27 cellular contexts compared by ENCODE assay signal in the genomic region with DNA sequence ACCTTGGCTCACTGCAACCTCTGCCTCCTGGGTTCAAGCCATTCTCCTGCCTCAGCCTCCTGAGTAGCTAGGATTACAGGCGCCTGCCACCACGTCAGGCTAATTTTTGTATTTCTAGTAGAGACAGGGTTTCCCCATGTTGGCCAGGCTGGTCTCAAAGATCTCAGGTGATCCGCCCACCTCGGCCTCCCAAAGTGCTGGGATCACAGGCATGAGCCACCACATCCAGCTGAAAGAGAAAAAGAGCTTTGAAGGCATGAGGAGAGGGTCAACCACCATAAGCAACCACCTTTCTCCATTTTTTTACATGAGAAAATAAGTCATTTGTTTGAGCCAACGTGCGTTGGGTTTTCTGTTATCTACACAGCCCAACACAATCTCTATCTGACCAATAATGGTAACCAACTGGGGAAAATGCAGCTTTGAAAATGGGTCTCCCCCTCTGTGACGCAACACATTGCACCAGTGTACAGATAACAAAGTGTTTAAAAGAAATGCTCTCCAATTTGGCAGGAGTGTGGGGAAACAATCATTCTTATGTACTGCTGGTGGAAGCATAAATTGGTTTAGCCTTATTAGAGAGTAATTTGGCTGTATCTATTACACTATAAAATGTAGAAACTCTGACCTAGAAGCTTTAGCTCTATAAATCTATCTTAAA.
"Had no signal": no experiment of that assay in that cellular context is flagged by ENCODE, and none has a peak within 500 bp of the region (broad histone marks: within the 10 kb centered on the region; RNA-seq: fewer than 3 reads in every experiment).

No MANE protein-coding gene starts in this region.

- H3K9me3 ChIP-seq: esophagus muscularis mucosa had no signal

- H3K4me3 ChIP-seq: esophagus muscularis mucosa had no signal

- H3K27ac ChIP-seq: brain microvascular endothelial cell, esophagus muscularis mucosa, VCaP had no signal

- ATAC-seq: activated naive CD4-positive, alpha-beta T cell treated with anti-CD3 and anti-CD28 coated beads, Interleukin-2, amount 50 U/mL, for 72 hours; activated T-cell treated with anti-CD3 and anti-CD28 coated beads, Interleukin-2, amount 50 U/mL, for 72 hours; effector memory CD8-positive, alpha-beta T cell; WTC11 had no signal

- H3K4me1 ChIP-seq: esophagus muscularis mucosa had no signal

- H3K36me3 ChIP-seq: brain microvascular endothelial cell, esophagus muscularis mucosa had no signal

- H3K27me3 ChIP-seq: brain microvascular endothelial cell had no signal

- DNase-seq: activated CD4-positive, alpha-beta memory T cell treated with anti-CD3 and anti-CD28 coated beads, Interleukin-2, amount 10 ng/mL, durations not matched to agents 7 days and 5 days; activated CD4-positive, alpha-beta T cell treated with anti-CD3 and anti-CD28 coated beads for 1 hour; activated CD4-positive, alpha-beta T cell treated with anti-CD3 and anti-CD28 coated beads for 4 hours; activated CD4-positive, alpha-beta T cell treated with anti-CD3 and anti-CD28 coated beads, Interleukin-2, amount 10 ng/mL, durations not matched to agents 7 days and 5 days; activated CD4-positive, alpha-beta T cell treated with anti-CD3 and anti-CD28 coated beads, Interleukin-2, amount 50 U/mL, for 4 hours; activated CD8-positive, alpha-beta memory T cell treated with anti-CD3 and anti-CD28 coated beads, Interleukin-2, amount 50 U/mL, for 48 hours; activated gamma-delta T cell; activated naive CD4-positive, alpha-beta T cell; activated naive CD4-positive, alpha-beta T cell treated with anti-CD3 and anti-CD28 coated beads, Interleukin-2, amount 10 ng/mL, durations not matched to agents 7 days and 5 days; activated naive CD8-positive, alpha-beta T cell treated with anti-CD3 and anti-CD28 coated beads, Interleukin-2, amount 10 ng/mL, durations not matched to agents 7 days and 5 days; activated T-cell treated with anti-CD3 and anti-CD28 coated beads for 4 hours; activated T-cell treated with anti-CD3 and anti-CD28 coated beads, Interleukin-2, amount 50 U/mL, for 24 hours; activated T-cell treated with anti-CD3 and anti-CD28 coated beads, Interleukin-2, amount 50 U/mL, for 72 hours; amniotic stem cell; anterior cingulate cortex; brain microvascular endothelial cell; caudate nucleus; cortex of kidney; dermis blood vessel endothelial cell; effector CD4-positive, alpha-beta T cell; effector memory CD8-positive, alpha-beta T cell; foreskin fibroblast; T-helper 2 cell had no signal
